Comparison of ENCODE assay signal across 8 cellular contexts in the genomic region with DNA sequence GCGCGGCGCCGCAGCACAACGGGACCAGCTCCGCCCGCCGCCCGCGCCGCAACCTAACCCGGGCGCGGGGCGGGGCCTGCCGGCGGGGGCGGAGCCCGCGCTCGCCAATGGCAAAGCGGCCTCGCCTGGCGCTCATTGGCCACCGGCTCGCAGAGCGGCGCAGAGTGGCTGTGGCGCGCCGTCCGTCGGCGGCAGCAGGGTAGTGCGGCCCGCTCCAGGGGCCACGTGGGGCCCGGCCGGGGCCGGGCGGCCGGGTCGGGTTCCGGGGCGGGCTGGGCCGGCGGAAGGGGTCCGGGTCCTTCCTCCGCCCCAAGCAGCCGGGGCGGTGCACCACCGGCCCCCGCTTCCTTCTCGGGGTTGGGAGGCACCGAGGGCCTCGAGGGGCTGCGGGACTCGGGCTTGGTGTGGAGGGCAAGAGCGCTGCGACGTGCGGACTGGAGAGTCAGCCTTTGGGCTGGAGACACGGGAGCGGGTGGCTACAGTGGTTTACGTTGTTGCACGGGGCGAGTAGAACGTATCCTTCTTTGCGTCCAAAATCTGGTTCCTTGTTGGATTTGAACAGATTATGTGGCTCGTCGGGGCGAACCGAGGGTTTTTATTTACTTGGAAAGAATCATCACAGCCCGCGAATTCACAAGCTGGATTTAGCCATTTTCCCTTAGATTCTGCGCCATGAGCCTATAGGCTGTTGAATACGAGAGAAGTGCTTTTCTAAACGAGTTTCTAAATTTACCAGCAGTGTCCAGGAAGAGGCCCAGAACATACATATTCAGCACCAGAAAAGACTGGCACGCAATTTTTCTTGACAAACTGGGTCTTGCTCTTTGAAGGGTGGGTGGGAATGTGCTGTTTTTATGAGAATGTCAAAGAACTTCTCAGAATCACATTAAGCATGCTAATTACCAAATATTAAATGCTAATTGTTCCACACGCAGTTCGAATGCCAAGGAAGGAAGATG. TPM values are rescaled to one million over a fixed set of nuclear protein-coding genes. Genes with fewer than 3 reads are reported as not detected.
DNase-seq lines count a peak whose midpoint lies in the region; ATAC-seq, FAIRE-seq and TF ChIP-seq lines count a peak whose summit lies in the region.

SRM (minus strand) TSS at position 29 of the 959 bp plus-strand sequence. CDS start 75 bp downstream, outside the sequence.

- peak; percentile 79 for TF ChIP-seq POLR2A in GM12892 (IDR thresholded peaks at IDR 0.05; ENCODE audit: low read depth, low read length)

- peak; percentile 86 for ATAC-seq in HG02852 (IDR thresholded peaks at IDR 0.05; ENCODE audit: unreplicated experiment)
- ATAC-seq in left cardiac atrium = peak; percentile 99
- peak; percentile 99 for ATAC-seq in upper lobe of right lung

- peak; percentile 99 for FAIRE-seq in GM12892 (lab: Jason Lieb, UNC)

- H3K4me3 ChIP-seq in upper lobe of right lung = peak within 1 kb of the TSS; percentile 96

- peaks cover 31% of the 10 kb centered on the region for H3K4me1 Mint-ChIP-seq in T-helper 1 cell treated with Interleukin-12 subunit alpha and Interleukin-12 subunit beta and Interleukin-4 antibody, amounts not matched to agents 30 μg/mL and 1 μg/mL, for 36 hours (ENCODE audit: low read depth)
- H3K4me1 Mint-ChIP-seq in progenitor cell of endocrine pancreas (ENCODE audit: low read depth) = peaks cover 10% of the 10 kb centered on the region

- H3K9me3 ChIP-seq in upper lobe of right lung = no peaks in the 10 kb centered on the region

- TF ChIP-seq CTCF in progenitor cell of endocrine pancreas (IDR thresholded peaks at IDR 0.05; ENCODE audit: unreplicated experiment) = peak; percentile 60
- TF ChIP-seq CTCF in upper lobe of right lung (IDR thresholded peaks at IDR 0.05) = peak; percentile 54

- intact Hi-C loops in left cardiac atrium (cut with DNase I) (no loop called here), upper lobe of right lung (cut with DNase I) (no loop called here)

- peak; percentile 99 for DNase-seq in GM12892 (ENCODE audit: insufficient read length)
- peak; percentile 82 for DNase-seq in NCI-H146 (lab: John Stamatoyannopoulos, UW)
- DNase-seq in amniotic stem cell (lab: John Stamatoyannopoulos, UW) = peak; percentile 75
- DNase-seq in left cardiac atrium = peak; percentile 93
- DNase-seq in progenitor cell of endocrine pancreas (ENCODE audit: low spot score, unreplicated experiment) = peak; percentile 84
- peak; percentile 96 for DNase-seq in upper lobe of right lung

- no peaks in the 10 kb centered on the region for H3K27me3 ChIP-seq in upper lobe of right lung

- H3K9me3 Mint-ChIP-seq in T-helper 1 cell treated with Interleukin-12 subunit alpha and Interleukin-12 subunit beta and Interleukin-4 antibody, amounts not matched to agents 30 μg/mL and 1 μg/mL, for 36 hours = no peaks in the 10 kb centered on the region
- H3K9me3 Mint-ChIP-seq in progenitor cell of endocrine pancreas (ENCODE audit: low read depth) = no peaks in the 10 kb centered on the region

- H3K4me1 ChIP-seq in upper lobe of right lung = peaks cover 20% of the 10 kb centered on the region

- peak within 1 kb of the TSS; percentile 85 for H3K27ac Mint-ChIP-seq in T-helper 1 cell treated with Interleukin-12 subunit alpha and Interleukin-12 subunit beta and Interleukin-4 antibody, amounts not matched to agents 30 μg/mL and 1 μg/mL, for 36 hours
- peak within 1 kb of the TSS; percentile 95 for H3K27ac Mint-ChIP-seq in progenitor cell of endocrine pancreas

- peak within 1 kb of the TSS; percentile 87 for H3K27ac ChIP-seq in upper lobe of right lung

- H3K4me3 Mint-ChIP-seq in T-helper 1 cell treated with Interleukin-12 subunit alpha and Interleukin-12 subunit beta and Interleukin-4 antibody, amounts not matched to agents 30 μg/mL and 1 μg/mL, for 36 hours = peak within 1 kb of the TSS; percentile 97
- H3K4me3 Mint-ChIP-seq in progenitor cell of endocrine pancreas (ENCODE audit: low read depth) = peak within 1 kb of the TSS; percentile 92

- H3K36me3 ChIP-seq in upper lobe of right lung = peaks cover 21% of the 10 kb centered on the region

- peaks cover 17% of the 10 kb centered on the region for H3K36me3 Mint-ChIP-seq in T-helper 1 cell treated with Interleukin-12 subunit alpha and Interleukin-12 subunit beta and Interleukin-4 antibody, amounts not matched to agents 30 μg/mL and 1 μg/mL, for 36 hours (ENCODE audit: low read depth)
- H3K36me3 Mint-ChIP-seq in progenitor cell of endocrine pancreas (ENCODE audit: insufficient read depth) = peaks cover 16% of the 10 kb centered on the region

- H3K27me3 Mint-ChIP-seq in T-helper 1 cell treated with Interleukin-12 subunit alpha and Interleukin-12 subunit beta and Interleukin-4 antibody, amounts not matched to agents 30 μg/mL and 1 μg/mL, for 36 hours (ENCODE audit: low read depth) = no peaks in the 10 kb centered on the region
- no peaks in the 10 kb centered on the region for H3K27me3 Mint-ChIP-seq in progenitor cell of endocrine pancreas

RNA-seq across cellular contexts. Expression of gene SRM, which starts in this region (rescaled TPM):
- 64.6 TPM for polyA plus RNA-seq in GM12892 (2012; ENCODE audit: missing spikeins)
- total RNA-seq in left cardiac atrium (10 to 100 TPM; 56.0 to 82.0 TPM), progenitor cell of endocrine pancreas (62.6 and 64.6 TPM in 2 replicates), upper lobe of right lung (46.1 TPM)

Comparison
In these comparisons a context has a peak if more than half of its experiments do, and no peak if none do; other contexts are left out.
1. Peak in every context shown above with its lines: DNase-seq, ATAC-seq, H3K4me3 ChIP-seq and H3K27ac ChIP-seq.